8 cellular contexts compared by ENCODE assay signal in genomic region chr12:40921563-40922163, GRCh38.
DNase-seq lines count a peak whose midpoint lies in the region; ATAC-seq and TF ChIP-seq lines count a peak whose summit lies in the region.

No MANE protein-coding gene starts in this region.

- TF ChIP-seq CTCF in epithelial cell of esophagus (IDR thresholded peaks at IDR 0.05; ENCODE audit: insufficient read depth, low read depth, low read length, missing control alignments) = peak; percentile 53

- ATAC-seq in HG02884 (IDR thresholded peaks at IDR 0.05; ENCODE audit: unreplicated experiment) = no peak

- DNase-seq in SIG-M5 treated with dmso at 0.1 percent for 504 hours (lab: John Stamatoyannopoulos, UW; ENCODE audit: unreplicated experiment) (peak; percentile 26), SIG-M5 (lab: John Stamatoyannopoulos, UW) (no peak), NCI-H2171 treated with DMSO at 0.1 percent for 48 hours (lab: John Stamatoyannopoulos, UW) (peak; percentile 36), epithelial cell of esophagus (ENCODE audit: low read depth) (peak; percentile 39), renal cortical epithelial cell (ENCODE audit: low read depth) (peak; percentile 31), COLO668 (lab: John Stamatoyannopoulos, UW; ENCODE audit: unreplicated experiment) (no peak), HK-2 (ENCODE audit: unreplicated experiment) (no peak)

- H3K4me3 ChIP-seq in epithelial cell of esophagus (ENCODE audit: low read length) = no peak overlapping the region

Comparison
In these comparisons a context has a peak if more than half of its experiments do, and no peak if none do; other contexts are left out.
1. DNase-seq: peak in SIG-M5 treated with dmso at 0.1 percent for 504 hours (single experiment), NCI-H2171 treated with DMSO at 0.1 percent for 48 hours (single experiment), epithelial cell of esophagus (single experiment) and renal cortical epithelial cell (single experiment); none in SIG-M5 (single experiment), COLO668 (single experiment) and HK-2 (single experiment).